In genomic region chr5:93421987-93422391, GRCh38 we compare ENCODE assay signal across 19 cellular contexts.
DNase-seq lines count a peak whose midpoint lies in the region; ATAC-seq and TF ChIP-seq lines count a peak whose summit lies in the region.
"Had no signal": no experiment of that assay in that cellular context is flagged by ENCODE, and none has a peak within 500 bp of the region (broad histone marks: within the 10 kb centered on the region; RNA-seq: fewer than 3 reads in every experiment).

No MANE protein-coding gene starts in this region.

- intact Hi-C loops in dorsolateral prefrontal cortex (cut with DNase I) (no loop called here), gastrocnemius medialis (cut with DNase I; ENCODE audit: low total_unique reads) (no loop called here)

- no peaks in the 10 kb centered on the region for H3K27me3 ChIP-seq in dorsolateral prefrontal cortex
- no peaks in the 10 kb centered on the region for H3K27me3 ChIP-seq in gastrocnemius medialis
- H3K27me3 ChIP-seq: ascending aorta, tibial artery had no signal

- no peaks in the 10 kb centered on the region for H3K36me3 ChIP-seq in gastrocnemius medialis
- H3K36me3 ChIP-seq: ascending aorta, tibial artery had no signal

- H3K4me3 ChIP-seq in dorsolateral prefrontal cortex: peak overlapping the region in 29 of 59 donors; percentile 5 to 43 (median 22)
- peak overlapping the region in 1 of 4 donors; percentile 30 for H3K4me3 ChIP-seq in gastrocnemius medialis
- H3K4me3 ChIP-seq: ascending aorta, tibial artery had no signal

- no peak for TF ChIP-seq POLR2A in gastrocnemius medialis (IDR thresholded peaks at IDR 0.05)

- H3K4me1 ChIP-seq in gastrocnemius medialis: no peaks in the 10 kb centered on the region
- H3K4me1 ChIP-seq: ascending aorta, tibial artery had no signal

- ATAC-seq in GM19328 (IDR thresholded peaks at IDR 0.05; ENCODE audit: unreplicated experiment) (no peak), gastrocnemius medialis (no peak)
- ATAC-seq: T-helper 17 cell had no signal

- peak; percentile 18 for DNase-seq in NCI-H2107 treated with DMSO at 0.1 percent for 48 hours (lab: John Stamatoyannopoulos, UW; ENCODE audit: unreplicated experiment)
- DNase-seq in NCI-H2107 (lab: John Stamatoyannopoulos, UW): no peak
- DNase-seq in dorsolateral prefrontal cortex: peak in 4 of 10 donors; percentile 16 to 64 (median 33)
- peak; percentile 23 for DNase-seq in medulla oblongata (ENCODE audit: extremely low spot score)
- DNase-seq in iPS-NIHi11 (ENCODE audit: low spot score): no peak
- no peak for DNase-seq in gastrocnemius medialis
- DNase-seq: activated gamma-delta T cell; GOT3; naive B cell; NCI-H1417 treated with DMSO at 0.1 percent for 48 hours; NCI-H774; stimulated activated CD4-positive, alpha-beta T cell treated with anti-CD3 and anti-CD28 coated beads, Interleukin-4, amount 100 ng/mL, for 1 hour; stimulated activated CD8-positive, alpha-beta memory T cell treated with anti-CD3 and anti-CD28 coated beads, Interleukin-4, amount 100 ng/mL, for 48 hours; T-helper 17 cell; tibial artery had no signal

- H3K9me3 ChIP-seq in gastrocnemius medialis: no peaks in the 10 kb centered on the region
- H3K9me3 ChIP-seq: ascending aorta, tibial artery had no signal

- H3K27ac ChIP-seq in dorsolateral prefrontal cortex (peak overlapping the region in 55 of 59 donors; percentile 30 to 89 (median 71)), temporal lobe (ENCODE audit: low read depth, low read length) (peak overlapping the region; percentile 11), gastrocnemius medialis (no peak overlapping the region)
- H3K27ac ChIP-seq: 22Rv1, ascending aorta, tibial artery had no signal

- TF ChIP-seq CTCF in dorsolateral prefrontal cortex (IDR thresholded peaks at IDR 0.05 in 54 of 56, conservative IDR thresholded peaks at IDR 0.05 in 2 of 56; ENCODE audit: low read depth in 1 of 56, partially characterized antibody in 56 of 56) (no peak), gastrocnemius medialis (IDR thresholded peaks at IDR 0.05 in 4 of 5, conservative IDR thresholded peaks at IDR 0.05 in 1 of 5) (no peak)

- in situ Hi-C loops in gastrocnemius medialis (cut with MboI; ENCODE audit: low sequenced_read_pairs in 4 of 4): no loop called here

Comparison
In these comparisons a context has a peak if more than half of its experiments do, and no peak if none do; other contexts are left out.
1. DNase-seq: peak in NCI-H2107 treated with DMSO at 0.1 percent for 48 hours (single experiment) and medulla oblongata (single experiment); none in NCI-H2107 (single experiment), iPS-NIHi11 (single experiment) and gastrocnemius medialis (0 of 2).
2. H3K27ac ChIP-seq: peak in dorsolateral prefrontal cortex (55 of 59) and temporal lobe (single experiment); none in gastrocnemius medialis (0 of 4).